10 cellular contexts compared by ENCODE assay signal in genomic region chr17:63431939-63432804, GRCh38. TPM values are rescaled to one million over a fixed set of nuclear protein-coding genes. Genes with fewer than 3 reads are reported as not detected.
A peak's percentile ranks its signal among the peaks of the same experiment; 100 is the strongest.
DNase-seq lines count a peak whose midpoint lies in the region; ATAC-seq and TF ChIP-seq lines count a peak whose summit lies in the region.
"Had no signal": no experiment of that assay in that cellular context is flagged by ENCODE, and none has a peak within 500 bp of the region (broad histone marks: within the 10 kb centered on the region; RNA-seq: fewer than 3 reads in every experiment).

No MANE protein-coding gene starts in this region.

- DNase-seq in CD4-positive, alpha-beta memory T cell: no peak
- peak; percentile 34 for DNase-seq in NB4 (ENCODE audit: low read depth)
- DNase-seq in caudate nucleus (lab: John Stamatoyannopoulos, UW): no peak
- no peak for DNase-seq in germinal center (ENCODE audit: low spot score)
- no peak for DNase-seq in NCI-H1048 (lab: John Stamatoyannopoulos, UW)
- no peak for DNase-seq in GM13976 (ENCODE audit: low spot score)

- no peak overlapping the region for H3K4me3 ChIP-seq in CD4-positive, alpha-beta memory T cell (ENCODE audit: low read length in 2 of 2)
- H3K4me3 ChIP-seq in NB4 (ENCODE audit: low read depth, low read length) (no peak overlapping the region), muscle layer of duodenum (ENCODE audit: low read depth in 1 of 2, low read length in 2 of 2) (no peak overlapping the region)

- H3K27ac ChIP-seq in CD4-positive, alpha-beta memory T cell (ENCODE audit: low read depth, low read length): no peak overlapping the region
- H3K27ac ChIP-seq in caudate nucleus (ENCODE audit: low read depth, low read length) (peak overlapping the region; percentile 6), muscle layer of duodenum (ENCODE audit: low read length) (peak overlapping the region; percentile 58)

- peak overlapping the region; percentile 3 to 91 (median 73) for H3K27ac Mint-ChIP-seq in CD4-positive, alpha-beta memory T cell
- H3K27ac Mint-ChIP-seq: memory B cell had no signal

- in situ Hi-C loops in GM13976 (cut with MboI; ENCODE audit: low sequenced_read_pairs, unreplicated experiment): loop anchor here (5.0 to 25.0 kb wide), 2 partner anchors 180 to 380 kb away; no protein-coding TSS in a partner anchor

- CTCF ChIA-PET in CD4-positive, alpha-beta memory T cell (lab: Charles Lee; ENCODE audit: partially characterized antibody): interaction anchor here (7.6 to 11.4 kb wide), 3 partner anchors 13 to 177 kb away, joined by 98 to 339 read pairs (median 255); partner anchors contain the start of genes ACE and CYB561

- H3K9me3 Mint-ChIP-seq in CD4-positive, alpha-beta memory T cell: no peaks in the 10 kb centered on the region
- H3K9me3 Mint-ChIP-seq: memory B cell had no signal

- TF ChIP-seq CTCF in NB4 (IDR thresholded peaks at IDR 0.05; ENCODE audit: low read depth, low read length) (no peak), GM13976 (IDR thresholded peaks at IDR 0.05; ENCODE audit: borderline replicate concordance, control extremely low read depth, extremely low read depth, insufficient read depth, missing control alignments) (no peak)

- H3K27me3 ChIP-seq in CD4-positive, alpha-beta memory T cell (ENCODE audit: insufficient read depth, low read length): no peaks in the 10 kb centered on the region
- no peaks in the 10 kb centered on the region for H3K27me3 ChIP-seq in muscle layer of duodenum (ENCODE audit: low read depth, low read length)

- H3K4me1 Mint-ChIP-seq in CD4-positive, alpha-beta memory T cell: peaks cover 23 to 72% (median 45%) of the 10 kb centered on the region in 4 donors

- peaks cover 19 to 38% of the 10 kb centered on the region in 2 donors for H3K36me3 Mint-ChIP-seq in CD4-positive, alpha-beta memory T cell
- H3K36me3 Mint-ChIP-seq: memory B cell had no signal

- no peak for TF ChIP-seq POLR2A in NB4 (IDR thresholded peaks at IDR 0.05; ENCODE audit: extremely low read depth, insufficient read length)

- H3K36me3 ChIP-seq in CD4-positive, alpha-beta memory T cell (ENCODE audit: insufficient read depth, low read length): peaks cover 12% of the 10 kb centered on the region
- no peaks in the 10 kb centered on the region for H3K36me3 ChIP-seq in muscle layer of duodenum (ENCODE audit: control insufficient read depth in 1 of 2, insufficient read depth in 2 of 2, low read length in 2 of 2)

- ATAC-seq in GM19351 (IDR thresholded peaks at IDR 0.05; ENCODE audit: unreplicated experiment): no peak

- POLR2A ChIA-PET in CD4-positive, alpha-beta memory T cell (lab: Charles Lee; ENCODE audit: partially characterized antibody): interaction anchor here (1.0 to 7.3 kb wide), 7 partner anchors 7 to 278 kb away, joined by 3 to 82 read pairs (median 4); partner anchors contain the start of genes ACE, CYB561 and MAP3K3

- no peak overlapping the region for H3K4me3 Mint-ChIP-seq in CD4-positive, alpha-beta memory T cell
- H3K4me3 Mint-ChIP-seq: memory B cell had no signal

- no peaks in the 10 kb centered on the region for H3K9me3 ChIP-seq in CD4-positive, alpha-beta memory T cell (ENCODE audit: control insufficient read depth in 1 of 2, low read length in 2 of 2)
- no peaks in the 10 kb centered on the region for H3K9me3 ChIP-seq in muscle layer of duodenum (ENCODE audit: control insufficient read depth in 1 of 2, low read length in 2 of 2)

- intact Hi-C loops in CD4-positive, alpha-beta memory T cell (cut with micrococcal nuclease): no loop called here

- no peaks in the 10 kb centered on the region for H3K27me3 Mint-ChIP-seq in CD4-positive, alpha-beta memory T cell

- peaks cover 57% of the 10 kb centered on the region for H3K4me1 ChIP-seq in CD4-positive, alpha-beta memory T cell (ENCODE audit: insufficient read depth, low read length)
- H3K4me1 ChIP-seq in muscle layer of duodenum (ENCODE audit: control insufficient read depth in 1 of 2, insufficient read depth in 2 of 2, low read length in 2 of 2): peaks cover 18 to 27% of the 10 kb centered on the region in 2 donors

RNA-seq across cellular contexts. Expression of gene CYB561, which starts 13.9 kb away (rescaled TPM):
- total RNA-seq in CD4-positive, alpha-beta memory T cell: 10 to 100 TPM; 81.0 to 83.7 TPM
- 10 to 100 TPM; 34.1 to 42.1 TPM for polyA plus RNA-seq in CD4-positive, alpha-beta memory T cell

RNA-seq across cellular contexts. Expression of gene ACE, which starts 44.7 kb away (rescaled TPM):
- 10 to 100 TPM; 56.7 TPM for total RNA-seq in CD4-positive, alpha-beta memory T cell
- polyA plus RNA-seq in CD4-positive, alpha-beta memory T cell: 1 to 10 TPM; 1.8 to 7.5 TPM
- total RNA-seq: H4 had no signal
